21 cellular contexts compared by ENCODE assay signal in the genomic region with DNA sequence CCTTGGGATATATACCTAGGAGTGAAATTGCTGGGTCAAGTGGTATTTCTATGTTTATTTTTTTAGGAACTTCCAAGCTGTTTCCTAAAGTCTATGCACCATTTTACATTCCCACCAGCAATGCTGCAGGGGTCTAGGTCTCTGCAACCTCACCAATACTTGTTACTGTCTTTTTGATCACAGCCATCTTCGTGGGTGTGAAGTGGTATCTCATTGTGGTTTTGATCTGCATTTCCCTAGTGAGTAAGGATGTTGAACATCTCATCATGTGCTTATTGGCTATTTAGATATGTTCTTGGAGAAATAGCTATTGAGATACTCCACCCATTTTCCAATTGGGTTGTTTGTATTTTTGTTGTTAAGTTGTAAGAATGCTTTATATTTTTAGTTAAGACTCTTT. TPM values are rescaled to one million over a fixed set of nuclear protein-coding genes. Genes with fewer than 3 reads are reported as not detected.
"Had no signal": no experiment of that assay in that cellular context is flagged by ENCODE, and none has a peak within 500 bp of the region (broad histone marks: within the 10 kb centered on the region; RNA-seq: fewer than 3 reads in every experiment).

No MANE protein-coding gene starts in this region.

- DNase-seq: IMR-90, Kasumi-1, MM.1S, NCI-H1092 treated with DMSO at 0.1 percent for 48 hours, NCI-H1436, NCI-H187, NCI-H2029, NCI-H2081 treated with DMSO at 0.1 percent for 48 hours, NCI-H2171, NCI-H226, NCI-H446, NCI-H510A, NCI-H524 treated with DMSO at 0.1 percent for 48 hours, NCI-H69, NCI-H774, SHP77 treated with DMSO at 0.1 percent for 48 hours had no signal

- ATAC-seq: HepG2, K562 had no signal

RNA-seq across cellular contexts. Expression of gene OR10H2, which starts 2.7 kb away (rescaled TPM):
- total RNA-seq: HepG2, HT1080, IMR-90, K562, M059J, SJSA1 had no signal

RNA-seq across cellular contexts. Expression of gene OR10H3, which starts 7.2 kb away (rescaled TPM):
- total RNA-seq: HepG2, HT1080, IMR-90, K562, M059J, SJSA1 had no signal

RNA-seq across cellular contexts. Expression of gene OR10H5, which starts 56.9 kb away (rescaled TPM):
- total RNA-seq: HepG2, HT1080, IMR-90, K562, M059J, SJSA1 had no signal

RNA-seq across cellular contexts. Expression of gene CYP4F12, which starts 57.7 kb away (rescaled TPM):
- total RNA-seq: HT1080, IMR-90, K562, M059J, SJSA1 had no signal
